1 cellular context compared by ENCODE assay signal in the genomic region with DNA sequence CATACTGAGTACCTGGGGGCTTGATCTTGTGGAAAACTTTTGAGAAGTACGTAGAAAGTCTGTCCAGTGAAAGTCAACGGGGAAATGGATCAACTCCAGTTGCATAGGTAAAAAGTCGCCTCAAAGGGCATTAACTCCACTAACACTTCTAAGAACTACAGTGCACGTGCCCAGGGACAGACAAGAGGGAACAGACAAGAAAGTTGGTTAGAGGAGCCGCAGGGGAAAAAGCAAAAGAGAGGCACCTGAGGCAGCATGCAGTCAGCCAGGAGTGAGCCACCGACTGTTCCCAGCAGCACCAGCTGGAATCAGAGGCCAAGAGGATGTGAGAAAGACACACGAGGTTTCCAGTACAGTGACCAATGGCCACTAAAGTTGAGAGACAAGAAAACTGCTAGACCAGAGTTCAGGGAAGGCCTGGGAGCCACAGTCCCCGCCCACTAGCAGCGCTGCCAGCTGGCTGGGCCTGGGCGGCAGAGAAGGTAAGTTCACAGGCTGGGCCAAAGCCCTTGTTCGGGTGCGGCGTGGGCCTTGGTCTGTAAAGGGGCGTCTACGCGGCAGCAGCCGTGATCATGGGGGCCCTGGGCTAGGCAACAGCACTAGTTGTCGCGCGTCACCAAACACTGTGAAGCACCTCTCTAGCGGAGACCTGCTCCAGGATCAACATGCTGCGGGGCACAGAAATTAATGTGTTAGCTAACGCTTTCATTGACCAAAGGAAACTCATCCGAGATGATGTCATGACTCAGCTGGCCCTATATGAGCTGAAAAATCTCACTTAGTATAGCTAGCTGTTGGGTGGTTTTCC.
TF ChIP-seq lines count a peak whose summit lies in the region.

No MANE protein-coding gene starts in this region.

TF ChIP-seq in GM23338, 12 proteins besides CTCF, POLR2A, EP300 and RAD21 (continued from another document):
- TF ChIP-seq, protein P1, sequence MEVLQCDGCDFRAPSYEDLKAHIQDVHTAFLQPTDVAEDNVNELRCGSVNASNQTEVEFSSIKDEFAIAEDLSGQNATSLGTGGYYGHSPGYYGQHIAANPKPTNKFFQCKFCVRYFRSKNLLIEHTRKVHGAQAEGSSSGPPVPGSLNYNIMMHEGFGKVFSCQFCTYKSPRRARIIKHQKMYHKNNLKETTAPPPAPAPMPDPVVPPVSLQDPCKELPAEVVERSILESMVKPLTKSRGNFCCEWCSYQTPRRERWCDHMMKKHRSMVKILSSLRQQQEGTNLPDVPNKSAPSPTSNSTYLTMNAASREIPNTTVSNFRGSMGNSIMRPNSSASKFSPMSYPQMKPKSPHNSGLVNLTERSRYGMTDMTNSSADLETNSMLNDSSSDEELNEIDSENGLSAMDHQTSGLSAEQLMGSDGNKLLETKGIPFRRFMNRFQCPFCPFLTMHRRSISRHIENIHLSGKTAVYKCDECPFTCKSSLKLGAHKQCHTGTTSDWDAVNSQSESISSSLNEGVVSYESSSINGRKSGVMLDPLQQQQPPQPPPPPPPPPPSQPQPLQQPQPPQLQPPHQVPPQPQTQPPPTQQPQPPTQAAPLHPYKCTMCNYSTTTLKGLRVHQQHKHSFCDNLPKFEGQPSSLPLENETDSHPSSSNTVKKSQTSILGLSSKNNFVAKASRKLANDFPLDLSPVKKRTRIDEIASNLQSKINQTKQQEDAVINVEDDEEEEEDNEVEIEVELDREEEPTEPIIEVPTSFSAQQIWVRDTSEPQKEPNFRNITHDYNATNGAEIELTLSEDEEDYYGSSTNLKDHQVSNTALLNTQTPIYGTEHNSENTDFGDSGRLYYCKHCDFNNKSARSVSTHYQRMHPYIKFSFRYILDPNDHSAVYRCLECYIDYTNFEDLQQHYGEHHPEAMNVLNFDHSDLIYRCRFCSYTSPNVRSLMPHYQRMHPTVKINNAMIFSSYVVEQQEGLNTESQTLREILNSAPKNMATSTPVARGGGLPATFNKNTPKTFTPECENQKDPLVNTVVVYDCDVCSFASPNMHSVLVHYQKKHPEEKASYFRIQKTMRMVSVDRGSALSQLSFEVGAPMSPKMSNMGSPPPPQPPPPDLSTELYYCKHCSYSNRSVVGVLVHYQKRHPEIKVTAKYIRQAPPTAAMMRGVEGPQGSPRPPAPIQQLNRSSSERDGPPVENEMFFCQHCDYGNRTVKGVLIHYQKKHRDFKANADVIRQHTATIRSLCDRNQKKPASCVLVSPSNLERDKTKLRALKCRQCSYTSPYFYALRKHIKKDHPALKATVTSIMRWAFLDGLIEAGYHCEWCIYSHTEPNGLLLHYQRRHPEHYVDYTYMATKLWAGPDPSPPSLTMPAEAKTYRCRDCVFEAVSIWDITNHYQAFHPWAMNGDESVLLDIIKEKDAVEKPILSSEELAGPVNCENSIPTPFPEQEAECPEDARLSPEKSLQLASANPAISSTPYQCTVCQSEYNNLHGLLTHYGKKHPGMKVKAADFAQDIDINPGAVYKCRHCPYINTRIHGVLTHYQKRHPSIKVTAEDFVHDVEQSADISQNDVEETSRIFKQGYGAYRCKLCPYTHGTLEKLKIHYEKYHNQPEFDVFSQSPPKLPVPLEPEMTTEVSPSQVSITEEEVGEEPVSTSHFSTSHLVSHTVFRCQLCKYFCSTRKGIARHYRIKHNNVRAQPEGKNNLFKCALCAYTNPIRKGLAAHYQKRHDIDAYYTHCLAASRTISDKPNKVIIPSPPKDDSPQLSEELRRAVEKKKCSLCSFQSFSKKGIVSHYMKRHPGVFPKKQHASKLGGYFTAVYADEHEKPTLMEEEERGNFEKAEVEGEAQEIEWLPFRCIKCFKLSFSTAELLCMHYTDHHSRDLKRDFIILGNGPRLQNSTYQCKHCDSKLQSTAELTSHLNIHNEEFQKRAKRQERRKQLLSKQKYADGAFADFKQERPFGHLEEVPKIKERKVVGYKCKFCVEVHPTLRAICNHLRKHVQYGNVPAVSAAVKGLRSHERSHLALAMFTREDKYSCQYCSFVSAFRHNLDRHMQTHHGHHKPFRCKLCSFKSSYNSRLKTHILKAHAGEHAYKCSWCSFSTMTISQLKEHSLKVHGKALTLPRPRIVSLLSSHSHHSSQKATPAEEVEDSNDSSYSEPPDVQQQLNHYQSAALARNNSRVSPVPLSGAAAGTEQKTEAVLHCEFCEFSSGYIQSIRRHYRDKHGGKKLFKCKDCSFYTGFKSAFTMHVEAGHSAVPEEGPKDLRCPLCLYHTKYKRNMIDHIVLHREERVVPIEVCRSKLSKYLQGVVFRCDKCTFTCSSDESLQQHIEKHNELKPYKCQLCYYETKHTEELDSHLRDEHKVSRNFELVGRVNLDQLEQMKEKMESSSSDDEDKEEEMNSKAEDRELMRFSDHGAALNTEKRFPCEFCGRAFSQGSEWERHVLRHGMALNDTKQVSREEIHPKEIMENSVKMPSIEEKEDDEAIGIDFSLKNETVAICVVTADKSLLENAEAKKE (CRISPR knock-in tag; IDR thresholded peaks at IDR 0.05) = no peak
TF ChIP-seq in GM23338: peak in this region for 0.
